ENCODE assay signal across 1 cellular context in genomic region chr3:125051715-125052581, GRCh38.
TF ChIP-seq lines count a peak whose summit lies in the region.

No MANE protein-coding gene starts in this region.

TF ChIP-seq in HEK293, 187 proteins besides CTCF, POLR2A, EP300 and RAD21 (continued from another document):
- TF ChIP-seq, protein P1, sequence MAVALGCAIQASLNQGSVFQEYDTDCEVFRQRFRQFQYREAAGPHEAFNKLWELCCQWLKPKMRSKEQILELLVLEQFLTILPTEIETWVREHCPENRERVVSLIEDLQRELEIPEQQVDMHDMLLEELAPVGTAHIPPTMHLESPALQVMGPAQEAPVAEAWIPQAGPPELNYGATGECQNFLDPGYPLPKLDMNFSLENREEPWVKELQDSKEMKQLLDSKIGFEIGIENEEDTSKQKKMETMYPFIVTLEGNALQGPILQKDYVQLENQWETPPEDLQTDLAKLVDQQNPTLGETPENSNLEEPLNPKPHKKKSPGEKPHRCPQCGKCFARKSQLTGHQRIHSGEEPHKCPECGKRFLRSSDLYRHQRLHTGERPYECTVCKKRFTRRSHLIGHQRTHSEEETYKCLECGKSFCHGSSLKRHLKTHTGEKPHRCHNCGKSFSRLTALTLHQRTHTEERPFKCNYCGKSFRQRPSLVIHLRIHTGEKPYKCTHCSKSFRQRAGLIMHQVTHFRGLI (tag by site-specific recombination; IDR thresholded peaks at IDR 0.05), result no peak
- no peak for TF ChIP-seq ZNF48 (tag by site-specific recombination; IDR thresholded peaks at IDR 0.05)
- TF ChIP-seq ZNF302 (tag by site-specific recombination; IDR thresholded peaks at IDR 0.05; ENCODE audit: low read depth), result no peak
- no peak for TF ChIP-seq ZBTB10 (tag by site-specific recombination; IDR thresholded peaks at IDR 0.05)
- no peak for TF ChIP-seq PBX3 (CRISPR knock-in tag; IDR thresholded peaks at IDR 0.05)
- TF ChIP-seq ZNF560 (tag by site-specific recombination; IDR thresholded peaks at IDR 0.05; ENCODE audit: borderline replicate concordance), result no peak
- peak; percentile 93 for TF ChIP-seq FEZF1 (tag by site-specific recombination; IDR thresholded peaks at IDR 0.05)
- no peak for TF ChIP-seq ZNF548 (tag by site-specific recombination; IDR thresholded peaks at IDR 0.05)
- no peak for TF ChIP-seq ZNF132 (tag by site-specific recombination; IDR thresholded peaks at IDR 0.05; ENCODE audit: borderline replicate concordance)
- TF ChIP-seq ZNF585B (tag by site-specific recombination; IDR thresholded peaks at IDR 0.05), result no peak
- no peak for TF ChIP-seq YY2 (tag by site-specific recombination; IDR thresholded peaks at IDR 0.05)
- TF ChIP-seq ZIC2 (tag by site-specific recombination; IDR thresholded peaks at IDR 0.05), result peak; percentile 41; the same call in 1 of the 2 replicates
- TF ChIP-seq PRDM1 (tag by site-specific recombination; IDR thresholded peaks at IDR 0.05), result no peak
- no peak for TF ChIP-seq ZNF555 (tag by site-specific recombination; conservative IDR thresholded peaks at IDR 0.05)
- TF ChIP-seq, protein P2, sequence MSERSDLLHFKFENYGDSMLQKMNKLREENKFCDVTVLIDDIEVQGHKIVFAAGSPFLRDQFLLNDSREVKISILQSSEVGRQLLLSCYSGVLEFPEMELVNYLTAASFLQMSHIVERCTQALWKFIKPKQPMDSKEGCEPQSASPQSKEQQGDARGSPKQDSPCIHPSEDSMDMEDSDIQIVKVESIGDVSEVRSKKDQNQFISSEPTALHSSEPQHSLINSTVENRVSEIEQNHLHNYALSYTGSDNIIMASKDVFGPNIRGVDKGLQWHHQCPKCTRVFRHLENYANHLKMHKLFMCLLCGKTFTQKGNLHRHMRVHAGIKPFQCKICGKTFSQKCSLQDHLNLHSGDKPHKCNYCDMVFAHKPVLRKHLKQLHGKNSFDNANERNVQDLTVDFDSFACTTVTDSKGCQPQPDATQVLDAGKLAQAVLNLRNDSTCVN (tag by site-specific recombination; optimal IDR thresholded peaks at IDR 0.05), result no peak
- no peak for TF ChIP-seq ZNF423 (tag by site-specific recombination; IDR thresholded peaks at IDR 0.05)
- no peak for TF ChIP-seq ZNF776 (tag by site-specific recombination; IDR thresholded peaks at IDR 0.05; ENCODE audit: borderline replicate concordance)
- no peak for TF ChIP-seq GLI2 (tag by site-specific recombination; IDR thresholded peaks at IDR 0.05; ENCODE audit: borderline replicate concordance, low read depth)
- no peak for TF ChIP-seq ZNF514 (tag by site-specific recombination; IDR thresholded peaks at IDR 0.05)
- TF ChIP-seq ZBTB21 (tag by site-specific recombination; IDR thresholded peaks at IDR 0.05), result no peak
- TF ChIP-seq ZXDB (tag by site-specific recombination; IDR thresholded peaks at IDR 0.05), result no peak
- TF ChIP-seq ZNF747 (tag by site-specific recombination; IDR thresholded peaks at IDR 0.05), result no peak
- no peak for TF ChIP-seq ZNF174 (tag by site-specific recombination; IDR thresholded peaks at IDR 0.05)
- TF ChIP-seq ZNF26 (tag by site-specific recombination; IDR thresholded peaks at IDR 0.05), result no peak
- TF ChIP-seq, protein P3, sequence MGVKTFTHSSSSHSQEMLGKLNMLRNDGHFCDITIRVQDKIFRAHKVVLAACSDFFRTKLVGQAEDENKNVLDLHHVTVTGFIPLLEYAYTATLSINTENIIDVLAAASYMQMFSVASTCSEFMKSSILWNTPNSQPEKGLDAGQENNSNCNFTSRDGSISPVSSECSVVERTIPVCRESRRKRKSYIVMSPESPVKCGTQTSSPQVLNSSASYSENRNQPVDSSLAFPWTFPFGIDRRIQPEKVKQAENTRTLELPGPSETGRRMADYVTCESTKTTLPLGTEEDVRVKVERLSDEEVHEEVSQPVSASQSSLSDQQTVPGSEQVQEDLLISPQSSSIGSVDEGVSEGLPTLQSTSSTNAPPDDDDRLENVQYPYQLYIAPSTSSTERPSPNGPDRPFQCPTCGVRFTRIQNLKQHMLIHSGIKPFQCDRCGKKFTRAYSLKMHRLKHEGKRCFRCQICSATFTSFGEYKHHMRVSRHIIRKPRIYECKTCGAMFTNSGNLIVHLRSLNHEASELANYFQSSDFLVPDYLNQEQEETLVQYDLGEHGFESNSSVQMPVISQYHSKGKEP (tag by site-specific recombination; IDR thresholded peaks at IDR 0.05), result no peak
- TF ChIP-seq ZBTB20 (tag by site-specific recombination; IDR thresholded peaks at IDR 0.05), result peak; percentile 16; the same call in 1 of the 2 replicates
- no peak for TF ChIP-seq ZBTB1 (tag by site-specific recombination; IDR thresholded peaks at IDR 0.05)
- 0 out of 2 replicates have a peak, but pooled peaks have one; percentile 22 for TF ChIP-seq ZSCAN30 (tag by site-specific recombination; IDR thresholded peaks at IDR 0.05)
- TF ChIP-seq OVOL3 (tag by site-specific recombination; IDR thresholded peaks at IDR 0.05), result no peak
- TF ChIP-seq, protein P4, sequence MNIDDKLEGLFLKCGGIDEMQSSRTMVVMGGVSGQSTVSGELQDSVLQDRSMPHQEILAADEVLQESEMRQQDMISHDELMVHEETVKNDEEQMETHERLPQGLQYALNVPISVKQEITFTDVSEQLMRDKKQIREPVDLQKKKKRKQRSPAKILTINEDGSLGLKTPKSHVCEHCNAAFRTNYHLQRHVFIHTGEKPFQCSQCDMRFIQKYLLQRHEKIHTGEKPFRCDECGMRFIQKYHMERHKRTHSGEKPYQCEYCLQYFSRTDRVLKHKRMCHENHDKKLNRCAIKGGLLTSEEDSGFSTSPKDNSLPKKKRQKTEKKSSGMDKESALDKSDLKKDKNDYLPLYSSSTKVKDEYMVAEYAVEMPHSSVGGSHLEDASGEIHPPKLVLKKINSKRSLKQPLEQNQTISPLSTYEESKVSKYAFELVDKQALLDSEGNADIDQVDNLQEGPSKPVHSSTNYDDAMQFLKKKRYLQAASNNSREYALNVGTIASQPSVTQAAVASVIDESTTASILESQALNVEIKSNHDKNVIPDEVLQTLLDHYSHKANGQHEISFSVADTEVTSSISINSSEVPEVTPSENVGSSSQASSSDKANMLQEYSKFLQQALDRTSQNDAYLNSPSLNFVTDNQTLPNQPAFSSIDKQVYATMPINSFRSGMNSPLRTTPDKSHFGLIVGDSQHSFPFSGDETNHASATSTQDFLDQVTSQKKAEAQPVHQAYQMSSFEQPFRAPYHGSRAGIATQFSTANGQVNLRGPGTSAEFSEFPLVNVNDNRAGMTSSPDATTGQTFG (tag by site-specific recombination; IDR thresholded peaks at IDR 0.05; ENCODE audit: borderline replicate concordance), result no peak
- peak; percentile 45; the same call in 1 of the 2 replicates for TF ChIP-seq GLIS1 (tag by site-specific recombination; IDR thresholded peaks at IDR 0.05)
- TF ChIP-seq SP2 (tag by site-specific recombination; IDR thresholded peaks at IDR 0.05), result no peak
- TF ChIP-seq ZNF24 (tag by site-specific recombination; IDR thresholded peaks at IDR 0.05), result no peak
TF ChIP-seq in HEK293: peak in this region for 8.
